ENCODE assay signal across 17 cellular contexts in the genomic region with DNA sequence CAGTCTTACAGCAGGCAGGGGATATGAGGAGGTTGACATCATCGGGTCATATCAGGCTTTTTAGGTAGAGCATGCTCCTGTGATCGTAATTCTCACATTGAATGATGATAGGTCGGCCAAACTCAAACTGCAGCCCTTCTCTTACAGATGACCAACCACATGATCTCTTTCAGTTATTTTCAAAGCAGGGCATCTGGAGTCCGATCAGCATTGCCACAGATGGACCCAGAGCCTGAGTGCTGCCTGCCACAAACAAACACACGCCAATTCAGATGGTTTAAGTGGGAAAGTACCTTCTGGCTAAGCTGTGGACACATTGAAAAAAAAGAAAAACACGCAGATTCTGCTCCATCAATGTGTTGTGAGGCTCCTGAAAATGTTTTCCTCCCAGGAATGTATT. TPM values are rescaled to one million over a fixed set of nuclear protein-coding genes. Genes with fewer than 3 reads are reported as not detected.
DNase-seq lines count a peak whose midpoint lies in the region; ATAC-seq and TF ChIP-seq lines count a peak whose summit lies in the region.
"Had no signal": no experiment of that assay in that cellular context is flagged by ENCODE, and none has a peak within 500 bp of the region (broad histone marks: within the 10 kb centered on the region; RNA-seq: fewer than 3 reads in every experiment).

No MANE protein-coding gene starts in this region.

- in situ Hi-C loops in gastrocnemius medialis (cut with MboI; ENCODE audit: low sequenced_read_pairs in 4 of 4), result no loop called here

- H3K4me1 ChIP-seq in DND-41 (ENCODE audit: insufficient read depth, low read length), result peaks cover 100% of the 10 kb centered on the region
- H3K4me1 ChIP-seq in OCI-LY7 (ENCODE audit: insufficient read depth, low read length, poor library complexity, severe bottlenecking), result peaks cover 64% of the 10 kb centered on the region
- peaks cover 48 to 64% of the 10 kb centered on the region in 2 donors for H3K4me1 ChIP-seq in gastrocnemius medialis
- H3K4me1 ChIP-seq: A549, Caco-2 had no signal

- ATAC-seq in DND-41 (ENCODE audit: insufficient read depth, low read depth) (no peak), gastrocnemius medialis (peak; percentile 65 to 69), HG02571 (IDR thresholded peaks at IDR 0.05; ENCODE audit: unreplicated experiment) (no peak)
- ATAC-seq: A549 had no signal

- H2AFZ ChIP-seq in DND-41 (ENCODE audit: low read depth, low read length) (no peak overlapping the region), OCI-LY7 (ENCODE audit: low read length) (no peak overlapping the region; the same call in 1 of the 2 replicates)
- H2AFZ ChIP-seq: PC-9 had no signal

- CTCF ChIA-PET in OCI-LY7 (lab: Charles Lee; ENCODE audit: unreplicated experiment), result no interaction called here

- H3K27me3 ChIP-seq in DND-41 (ENCODE audit: insufficient read depth, low read length, poor library complexity) (no peaks in the 10 kb centered on the region), gastrocnemius medialis (no peaks in the 10 kb centered on the region)
- H3K27me3 ChIP-seq: SJCRH30 had no signal

- intact Hi-C loops in OCI-LY7 (cut with micrococcal nuclease; ENCODE audit: unreplicated experiment), result no loop called here
- intact Hi-C loops in gastrocnemius medialis (cut with DNase I; ENCODE audit: low total_unique reads), result no loop called here

- no peaks in the 10 kb centered on the region for H3K9me3 ChIP-seq in DND-41 (ENCODE audit: insufficient read depth, low read length, severe bottlenecking)
- no peaks in the 10 kb centered on the region for H3K9me3 ChIP-seq in OCI-LY7 (ENCODE audit: low read length)
- H3K9me3 ChIP-seq in gastrocnemius medialis, result no peaks in the 10 kb centered on the region
- H3K9me3 ChIP-seq: A549, Caco-2, SJCRH30 had no signal

- H4K20me1 ChIP-seq in DND-41 (ENCODE audit: insufficient read depth, low read length) (peaks cover 41% of the 10 kb centered on the region), OCI-LY7 (ENCODE audit: insufficient read depth, low read length) (no peaks in the 10 kb centered on the region)

- TF ChIP-seq CTCF in DND-41 (IDR thresholded peaks at IDR 0.05; ENCODE audit: borderline replicate concordance, extremely low read depth, low read length, poor library complexity, severe bottlenecking) (no peak), OCI-LY7 (conservative IDR thresholded peaks at IDR 0.05; ENCODE audit: low read length) (no peak), gastrocnemius medialis (IDR thresholded peaks at IDR 0.05 in 4 of 5, conservative IDR thresholded peaks at IDR 0.05 in 1 of 5) (no peak)

- H3K4me2 ChIP-seq in DND-41 (ENCODE audit: insufficient read depth, low read length), result peak overlapping the region; percentile 19; the same call in 1 of the 2 replicates
- peak overlapping the region; percentile 42; the same call in 1 of the 2 replicates for H3K4me2 ChIP-seq in OCI-LY7 (ENCODE audit: low read length)
- H3K4me2 ChIP-seq: A549, PC-9 had no signal

- H3K27ac ChIP-seq in DND-41 (ENCODE audit: low read length) (peak overlapping the region; percentile 78), OCI-LY7 (ENCODE audit: low read depth, low read length, poor library complexity, severe bottlenecking) (no peak overlapping the region), gastrocnemius medialis (peak overlapping the region; percentile 58 to 94 (median 74))
- H3K27ac ChIP-seq: A549, PC-9, SJCRH30 had no signal

- no TSS peak for BruUV-seq in OCI-LY7 (replicated peaks; lab: Mats Ljungman, UMichigan)

- TF ChIP-seq POLR2A in gastrocnemius medialis (IDR thresholded peaks at IDR 0.05), result no peak

- H3K9me2 ChIP-seq in OCI-LY7 (ENCODE audit: insufficient read depth, low read length), result no peaks in the 10 kb centered on the region

- peak overlapping the region; percentile 26 for H3K9ac ChIP-seq in DND-41 (ENCODE audit: low read depth, low read length)

- peaks cover 92% of the 10 kb centered on the region for H3K36me3 ChIP-seq in DND-41 (ENCODE audit: insufficient read depth, low read length)
- H3K36me3 ChIP-seq in OCI-LY7 (ENCODE audit: insufficient read depth, low read length), result no peaks in the 10 kb centered on the region
- no peaks in the 10 kb centered on the region for H3K36me3 ChIP-seq in gastrocnemius medialis
- H3K36me3 ChIP-seq: SJCRH30 had no signal

- DNase-seq in DND-41 (no peak), OCI-LY7 (ENCODE audit: low spot score) (no peak), globus pallidus (ENCODE audit: low spot score) (peak; percentile 68), gastrocnemius medialis (peak in 1 of 2 donors; percentile 31), NCI-H1930 (lab: John Stamatoyannopoulos, UW) (no peak), NCI-H2227 (lab: John Stamatoyannopoulos, UW; ENCODE audit: unreplicated experiment) (no peak), T1000 (lab: John Stamatoyannopoulos, UW) (no peak)
- DNase-seq: Caco-2, DMS153, EL, H9, NCI-H748 treated with DMSO at 0.1 percent for 48 hours, PC-9, SJCRH30 had no signal

- POLR2A ChIA-PET in OCI-LY7 (lab: Charles Lee), result no interaction called here

- no peak overlapping the region for H3K4me3 ChIP-seq in DND-41 (ENCODE audit: low read depth in 1 of 2, low read length in 2 of 2)
- H3K4me3 ChIP-seq in OCI-LY7 (ENCODE audit: low read depth, low read length, poor library complexity, severe bottlenecking), result no peak overlapping the region
- H3K4me3 ChIP-seq in gastrocnemius medialis, result no peak overlapping the region
- H3K4me3 ChIP-seq: A549, PC-9, SJCRH30 had no signal

- H3K79me2 ChIP-seq in DND-41 (ENCODE audit: insufficient read depth, low read length) (peaks cover 100% of the 10 kb centered on the region), OCI-LY7 (ENCODE audit: insufficient read depth, low read depth, low read length) (no peaks in the 10 kb centered on the region)

RNA-seq across cellular contexts. Expression of gene ARPP21, which starts 31.1 kb away (rescaled TPM):
- 0.88 and 1.0 TPM in 2 replicates for total RNA-seq in OCI-LY7 (2014; rRNA removed; shearing (Covaris generic))
- total RNA-seq in OCI-LY7 (2022) (1.1 and 1.3 TPM in 2 replicates), gastrocnemius medialis (10 to 100 TPM; 58.7 to 93.8 (median 67.5) TPM)
- total RNA-seq: Caco-2, H9, HT1080, PC-9 had no signal

Comparison
In these comparisons a context has a peak if more than half of its experiments do, and no peak if none do; other contexts are left out.
1. ATAC-seq: peak in gastrocnemius medialis (2 of 2); none in DND-41 (single experiment) and HG02571 (single experiment).
2. RNA of gene ARPP21, which starts 31.1 kb away (total RNA-seq): 58.7 to 93.8 TPM in gastrocnemius medialis; 0.88 to 1.3 TPM in OCI-LY7; every median in the first group is over 10 times any median in the second.